14 cellular contexts compared by ENCODE assay signal in the genomic region with DNA sequence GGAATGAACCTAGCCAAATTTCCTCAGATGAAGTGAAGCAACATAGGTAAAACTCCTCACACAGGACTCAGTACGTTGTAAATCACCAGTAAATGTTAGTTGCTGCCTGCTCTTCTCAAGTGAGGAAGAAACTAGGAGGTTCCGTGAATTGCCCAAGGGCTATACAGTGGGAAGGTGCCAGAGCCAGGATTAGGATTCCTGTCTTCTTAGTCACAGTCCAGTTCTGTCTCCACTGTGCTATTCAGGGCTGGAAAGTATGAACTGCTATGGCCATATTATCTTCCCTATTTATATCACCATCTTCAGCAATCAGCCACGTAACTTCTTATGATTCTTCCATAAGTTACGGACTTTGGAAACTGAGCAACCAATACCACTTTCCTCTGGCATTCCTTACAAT.
DNase-seq lines count a peak whose midpoint lies in the region; ATAC-seq, FAIRE-seq and TF ChIP-seq lines count a peak whose summit lies in the region.
"Had no signal": no experiment of that assay in that cellular context is flagged by ENCODE, and none has a peak within 500 bp of the region (broad histone marks: within the 10 kb centered on the region; RNA-seq: fewer than 3 reads in every experiment).

No MANE protein-coding gene starts in this region.

- in situ Hi-C loops in ACHN (cut with HindIII; ENCODE audit: low pct_ligation_motif_present, low pct_unique_long_range_greater_than_20kb, low sequenced_read_pairs): no loop called here
- in situ Hi-C loops in IMR-90 (cut with MboI; ENCODE audit: low sequenced_read_pairs): loop anchor here (25.0 kb wide), 1 partner anchor 475 kb away; no protein-coding TSS in a partner anchor

- H4K8ac ChIP-seq in IMR-90 (ENCODE audit: low read depth in 2 of 2, low read length in 2 of 2): peak overlapping the region in 1 of 2 experiments; percentile 33; a peak in 1 of 4 replicates

- H2BK120ac ChIP-seq in IMR-90 (ENCODE audit: low read depth, low read length): peak overlapping the region; percentile 72

- no peak overlapping the region for H4K5ac ChIP-seq in IMR-90 (ENCODE audit: low read depth, low read length)

- peak overlapping the region; percentile 87 for H2BK20ac ChIP-seq in IMR-90 (ENCODE audit: low read depth, low read length)

- peak; percentile 60 for ATAC-seq in IMR-90 (ENCODE audit: low read depth)
- no peak for ATAC-seq in HG03097 (IDR thresholded peaks at IDR 0.05; ENCODE audit: low FRiP score, unreplicated experiment)
- no peak for ATAC-seq in GM18520 (IDR thresholded peaks at IDR 0.05; ENCODE audit: unreplicated experiment)
- no peak for ATAC-seq in HG03280 (IDR thresholded peaks at IDR 0.05; ENCODE audit: unreplicated experiment)
- ATAC-seq: natural killer cell treated with Interleukin-12 subunit alpha and Interleukin-12 subunit beta and Interleukin-15 and Interleukin-18, amount 100 ng/mL, for 72 hours had no signal

- H2AFZ ChIP-seq in IMR-90 (replicated peaks; ENCODE audit: low read length, poor library complexity) (no peak overlapping the region), keratinocyte (ENCODE audit: control insufficient read depth, low read length) (no peak overlapping the region)

- H3K79me2 ChIP-seq in keratinocyte (ENCODE audit: control insufficient read depth, insufficient read depth, low read length): no peaks in the 10 kb centered on the region

- H4K20me1 ChIP-seq in IMR-90 (ENCODE audit: insufficient read depth, low read length) (no peaks in the 10 kb centered on the region), keratinocyte (ENCODE audit: control insufficient read depth, extremely low read depth, insufficient read depth, low read length) (no peaks in the 10 kb centered on the region)
- H4K20me1 ChIP-seq: BLaER1 had no signal

- TF ChIP-seq POLR2A in IMR-90 (IDR thresholded peaks at IDR 0.05; ENCODE audit: low read depth, low read length) (no peak), breast epithelium (IDR thresholded peaks at IDR 0.05) (no peak)

- no peak overlapping the region for H3K4me3 ChIP-seq in IMR-90 (ENCODE audit: insufficient read depth, low read depth, low read length)
- no peak overlapping the region for H3K4me3 ChIP-seq in breast epithelium
- no peak overlapping the region for H3K4me3 ChIP-seq in keratinocyte (ENCODE audit: control insufficient read depth in 2 of 3, extremely low read depth in 1 of 3, insufficient read depth in 2 of 3, low read depth in 1 of 3, low read length in 3 of 3)
- H3K4me3 ChIP-seq: BLaER1, Peyer's patch had no signal

- no peaks in the 10 kb centered on the region for H3K9me3 ChIP-seq in IMR-90 (ENCODE audit: control insufficient read depth, insufficient read depth, low read length)
- no peaks in the 10 kb centered on the region for H3K9me3 ChIP-seq in breast epithelium
- no peaks in the 10 kb centered on the region for H3K9me3 ChIP-seq in keratinocyte (ENCODE audit: control insufficient read depth, low read depth, low read length)
- H3K9me3 ChIP-seq: BLaER1, Peyer's patch had no signal

- intact Hi-C loops in IMR-90 (cut with micrococcal nuclease): no loop called here
- intact Hi-C loops in breast epithelium (cut with DNase I; ENCODE audit: low total_unique reads): no loop called here

- no peaks in the 10 kb centered on the region for H3K36me3 ChIP-seq in IMR-90 (ENCODE audit: control insufficient read depth, insufficient read depth, low read length)
- H3K36me3 ChIP-seq in breast epithelium: no peaks in the 10 kb centered on the region
- no peaks in the 10 kb centered on the region for H3K36me3 ChIP-seq in keratinocyte (ENCODE audit: control insufficient read depth in 2 of 2, extremely low read depth in 1 of 2, insufficient read depth in 2 of 2, low read length in 2 of 2)
- H3K36me3 ChIP-seq: BLaER1, Peyer's patch had no signal

- H3K4me2 ChIP-seq in IMR-90 (ENCODE audit: low read depth, low read length): no peak overlapping the region; the same call in 1 of the 2 replicates
- H3K4me2 ChIP-seq in keratinocyte (ENCODE audit: control insufficient read depth, extremely low read depth, insufficient read depth, low read depth, low read length): peak overlapping the region; percentile 42
- H3K4me2 ChIP-seq: BLaER1 had no signal

- peak overlapping the region; percentile 33; the same call in 1 of the 2 replicates for H3K4ac ChIP-seq in IMR-90 (ENCODE audit: low read depth, low read length)

- H3K27ac ChIP-seq in IMR-90 (ENCODE audit: insufficient read depth, low read length) (no peak overlapping the region), breast epithelium (peak overlapping the region; percentile 20 to 53), keratinocyte (ENCODE audit: control insufficient read depth, insufficient read depth, low read length) (no peak overlapping the region)
- H3K27ac ChIP-seq: BLaER1, Peyer's patch had no signal

- CTCF ChIA-PET in IMR-90 (lab: Yijun Ruan, JAX): no interaction called here

- H3K14ac ChIP-seq in IMR-90 (replicated peaks; ENCODE audit: low read depth, low read length): peak overlapping the region; percentile 54

- no peak overlapping the region; the same call in 1 of the 2 replicates for H2AK5ac ChIP-seq in IMR-90 (ENCODE audit: low read depth, low read length)

- H2BK15ac ChIP-seq in IMR-90 (ENCODE audit: low read depth, low read length): peak overlapping the region; percentile 83; the same call in 2 of the 3 replicates

- no peak overlapping the region for H3K23ac ChIP-seq in IMR-90 (ENCODE audit: low read depth, low read length)

- H3K27me3 ChIP-seq in IMR-90 (ENCODE audit: control insufficient read depth, insufficient read depth, low read length) (no peaks in the 10 kb centered on the region), breast epithelium (no peaks in the 10 kb centered on the region), keratinocyte (ENCODE audit: control insufficient read depth, extremely low read depth, insufficient read depth, low read length) (no peaks in the 10 kb centered on the region)
- H3K27me3 ChIP-seq: BLaER1, Peyer's patch had no signal

- H2BK5ac ChIP-seq in IMR-90 (ENCODE audit: low read depth, low read length, poor library complexity, severe bottlenecking): peak overlapping the region; percentile 73

- BruUV-seq in IMR-90 (replicated peaks; lab: Mats Ljungman, UMichigan): no TSS peak

- H3K18ac ChIP-seq in IMR-90 (ENCODE audit: low read depth, low read length): peak overlapping the region; percentile 20; the same call in 1 of the 2 replicates

- POLR2A ChIA-PET in IMR-90 (lab: Charles Lee; ENCODE audit: unreplicated experiment): interaction anchor here (0.7 kb wide), 1 partner anchor 103 kb away, joined by 3 read pairs; no protein-coding TSS in a partner anchor

- H3K79me1 ChIP-seq in IMR-90 (ENCODE audit: low read depth in 1 of 2, low read length in 2 of 2): no peaks in the 10 kb centered on the region

- H2AK9ac ChIP-seq in IMR-90 (replicated peaks; ENCODE audit: low read depth, low read length, poor library complexity): no peak overlapping the region

- TF ChIP-seq CTCF in IMR-90 (conservative IDR thresholded peaks at IDR 0.05; ENCODE audit: low read depth, low read length) (no peak), breast epithelium (IDR thresholded peaks at IDR 0.05) (no peak), keratinocyte (optimal IDR thresholded peaks at IDR 0.05 in 1 of 3, IDR thresholded peaks at IDR 0.05 in 1 of 3, conservative IDR thresholded peaks at IDR 0.05 in 1 of 3; ENCODE audit: extremely low read depth in 1 of 3, insufficient read depth in 2 of 3, low read length in 3 of 3) (no peak)

- DNase-seq in ACHN: peak; percentile 1
- DNase-seq in IMR-90: peak; percentile 67
- peak; percentile 63 to 85 for DNase-seq in breast epithelium (ENCODE audit: low spot score in 2 of 2)
- peak; percentile 92 for DNase-seq in keratinocyte (ENCODE audit: low read depth, low spot score)
- no peak for DNase-seq in NCI-H446 (lab: John Stamatoyannopoulos, UW)
- DNase-seq: activated CD4-positive, CD25-positive, alpha-beta regulatory T cell treated with anti-CD3 and anti-CD28 coated beads, Interleukin-2, amount 50 U/mL, for 72 hours; activated gamma-delta T cell treated with Interleukin-2 at 50 U/mL for 16 hours; NCI-H187 treated with DMSO at 0.1 percent for 48 hours; Peyer's patch had no signal

- TF ChIP-seq RAD21 in IMR-90 (IDR thresholded peaks at IDR 0.05; ENCODE audit: low read length): no peak

- dilution Hi-C loops in IMR-90 (cut with HindIII; ENCODE audit: low sequenced_read_pairs, unreplicated experiment) (no loop called here), keratinocyte (cut with MboI; ENCODE audit: extremely low pct_ligation_motif_present, low sequenced_read_pairs) (loop anchor here (25.0 kb wide), 1 partner anchor 200 kb away; no protein-coding TSS in a partner anchor)

- H3K56ac ChIP-seq in IMR-90 (ENCODE audit: extremely low read depth, insufficient read depth, low read length): no peak overlapping the region

- peaks cover 14% of the 10 kb centered on the region for H3K4me1 ChIP-seq in IMR-90 (ENCODE audit: control insufficient read depth, insufficient read depth, low read length)
- H3K4me1 ChIP-seq in breast epithelium: peaks cover 0 to 9% of the 10 kb centered on the region in 2 donors
- peaks cover 50% of the 10 kb centered on the region for H3K4me1 ChIP-seq in keratinocyte (ENCODE audit: control insufficient read depth, extremely low read depth, insufficient read depth, low read length)
- H3K4me1 ChIP-seq: BLaER1, Peyer's patch had no signal

- WGBS in IMR-90 (ENCODE audit: extremely low coverage in 2 of 2, insufficient read length in 1 of 2), 2 experiments: 86% methylated on average over 2 of the region's 4 CpGs; no CpG with 5 or more reads in 1 of the 2 experiments

- H3K9ac ChIP-seq in IMR-90 (ENCODE audit: low read depth, low read length) (no peak overlapping the region), keratinocyte (ENCODE audit: control insufficient read depth, extremely low read depth, insufficient read depth, low read length) (no peak overlapping the region)
- H3K9ac ChIP-seq: BLaER1 had no signal

- H4K91ac ChIP-seq in IMR-90 (ENCODE audit: insufficient read depth, low read depth, low read length): no peak overlapping the region

- no peaks in the 10 kb centered on the region; the same call in 1 of the 2 replicates for H3K9me1 ChIP-seq in IMR-90 (ENCODE audit: insufficient read depth, low read length)
- no peaks in the 10 kb centered on the region for H3K9me1 ChIP-seq in keratinocyte (ENCODE audit: control insufficient read depth, extremely low read depth, insufficient read depth, low read length)

- peak; percentile 97 for FAIRE-seq in keratinocyte (lab: Jason Lieb, UNC)

TF ChIP-seq in IMR-90, 13 proteins besides CTCF, POLR2A, EP300 and RAD21 (continues in another document):
- TF ChIP-seq, protein P1, sequence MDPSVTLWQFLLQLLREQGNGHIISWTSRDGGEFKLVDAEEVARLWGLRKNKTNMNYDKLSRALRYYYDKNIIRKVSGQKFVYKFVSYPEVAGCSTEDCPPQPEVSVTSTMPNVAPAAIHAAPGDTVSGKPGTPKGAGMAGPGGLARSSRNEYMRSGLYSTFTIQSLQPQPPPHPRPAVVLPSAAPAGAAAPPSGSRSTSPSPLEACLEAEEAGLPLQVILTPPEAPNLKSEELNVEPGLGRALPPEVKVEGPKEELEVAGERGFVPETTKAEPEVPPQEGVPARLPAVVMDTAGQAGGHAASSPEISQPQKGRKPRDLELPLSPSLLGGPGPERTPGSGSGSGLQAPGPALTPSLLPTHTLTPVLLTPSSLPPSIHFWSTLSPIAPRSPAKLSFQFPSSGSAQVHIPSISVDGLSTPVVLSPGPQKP (IDR thresholded peaks at IDR 0.05; ENCODE audit: borderline replicate concordance, low read depth, low read length): no peak
- no peak for TF ChIP-seq BHLHE40 (IDR thresholded peaks at IDR 0.05; ENCODE audit: low read depth, low read length)

Comparison
In these comparisons a context has a peak if more than half of its experiments do, and no peak if none do; other contexts are left out.
1. DNase-seq: peak in ACHN (single experiment), IMR-90 (single experiment), breast epithelium (2 of 2) and keratinocyte (single experiment); none in NCI-H446 (0 of 2).
2. H3K27ac ChIP-seq: peak in breast epithelium (2 of 2); none in IMR-90 (single experiment) and keratinocyte (single experiment).